Comparison of ENCODE assay signal across 10 cellular contexts in the genomic region with DNA sequence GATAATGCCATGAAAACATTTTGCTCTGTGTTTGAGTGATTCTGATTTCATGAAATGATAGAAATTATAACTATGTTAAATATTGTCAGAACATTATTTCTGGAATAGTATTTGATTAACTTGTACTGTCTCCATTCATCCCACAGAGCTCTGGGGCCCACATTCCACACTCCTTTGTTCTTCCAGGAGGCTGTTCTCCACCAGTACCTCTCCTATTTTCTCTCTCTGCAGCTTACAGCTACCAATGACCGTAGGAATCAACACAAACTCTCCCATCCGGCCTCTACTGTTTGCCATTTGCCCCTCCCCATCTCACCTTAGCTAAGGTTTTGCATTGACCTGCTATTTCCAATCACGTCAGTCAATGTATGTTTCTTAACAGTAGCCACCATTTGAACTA.
"Had no signal": no experiment of that assay in that cellular context is flagged by ENCODE, and none has a peak within 500 bp of the region (broad histone marks: within the 10 kb centered on the region; RNA-seq: fewer than 3 reads in every experiment).

No MANE protein-coding gene starts in this region.

- H3K36me3 ChIP-seq: gastrocnemius medialis had no signal

- H3K4me1 ChIP-seq: gastrocnemius medialis had no signal

- H3K9me3 ChIP-seq: gastrocnemius medialis had no signal

- H3K4me3 ChIP-seq: gastrocnemius medialis had no signal

- H3K4me1 Mint-ChIP-seq: activated T-helper 17 cell treated with anti-CD3 and anti-CD28 coated beads, Interleukin-2, amount 50 U/mL, for 72 hours; stimulated activated memory B cell treated with anti-CD40 and anti-IgM and Interleukin-4, amounts not matched to agents 10 μg/mL and 1 μg/mL and 100 μg/mL, for 72 hours had no signal

- DNase-seq: cortex of kidney, T1000 had no signal

- H3K4me3 Mint-ChIP-seq: activated CD4-positive, alpha-beta T cell treated with anti-CD3 and anti-CD28 coated beads, Interleukin-2, amount 10 ng/mL, durations not matched to agents 24 days and 14 days; activated CD8-positive, alpha-beta T cell treated with anti-CD3 and anti-CD28 coated beads for 36 hours; activated naive CD4-positive, alpha-beta T cell treated with anti-CD3 and anti-CD28 coated beads for 36 hours; immature natural killer cell; stimulated activated memory B cell treated with anti-CD40 and anti-IgM and Interleukin-4, amounts not matched to agents 10 μg/mL and 1 μg/mL and 100 μg/mL, for 72 hours had no signal

- H3K36me3 Mint-ChIP-seq: immature natural killer cell; naive thymus-derived CD8-positive, alpha-beta T cell; stimulated activated memory B cell treated with anti-CD40 and anti-IgM and Interleukin-4, amounts not matched to agents 10 μg/mL and 1 μg/mL and 100 μg/mL, for 72 hours had no signal

- H3K9me3 Mint-ChIP-seq: activated CD4-positive, alpha-beta T cell treated with anti-CD3 and anti-CD28 coated beads, Interleukin-2, amount 10 ng/mL, durations not matched to agents 24 days and 14 days; activated CD8-positive, alpha-beta T cell treated with anti-CD3 and anti-CD28 coated beads for 36 hours; activated naive CD4-positive, alpha-beta T cell treated with anti-CD3 and anti-CD28 coated beads for 36 hours; activated T-helper 17 cell treated with anti-CD3 and anti-CD28 coated beads, Interleukin-2, amount 50 U/mL, for 72 hours; immature natural killer cell; naive thymus-derived CD8-positive, alpha-beta T cell; stimulated activated memory B cell treated with anti-CD40 and anti-IgM and Interleukin-4, amounts not matched to agents 10 μg/mL and 1 μg/mL and 100 μg/mL, for 72 hours had no signal

- H3K27ac Mint-ChIP-seq: activated CD4-positive, alpha-beta T cell treated with anti-CD3 and anti-CD28 coated beads, Interleukin-2, amount 10 ng/mL, durations not matched to agents 24 days and 14 days; activated CD8-positive, alpha-beta T cell treated with anti-CD3 and anti-CD28 coated beads for 36 hours; activated naive CD4-positive, alpha-beta T cell treated with anti-CD3 and anti-CD28 coated beads for 36 hours; activated T-helper 17 cell treated with anti-CD3 and anti-CD28 coated beads, Interleukin-2, amount 50 U/mL, for 72 hours; immature natural killer cell; stimulated activated memory B cell treated with anti-CD40 and anti-IgM and Interleukin-4, amounts not matched to agents 10 μg/mL and 1 μg/mL and 100 μg/mL, for 72 hours had no signal

- H3K27me3 ChIP-seq: gastrocnemius medialis had no signal

- H3K27ac ChIP-seq: gastrocnemius medialis had no signal
